Comparison of ENCODE assay signal across 9 cellular contexts in genomic region chr2:47323009-47323821, GRCh38. TPM values are rescaled to one million over a fixed set of nuclear protein-coding genes. Genes with fewer than 3 reads are reported as not detected.
DNase-seq lines count a peak whose midpoint lies in the region; ATAC-seq and TF ChIP-seq lines count a peak whose summit lies in the region.
"Had no signal": no experiment of that assay in that cellular context is flagged by ENCODE, and none has a peak within 500 bp of the region (broad histone marks: within the 10 kb centered on the region; RNA-seq: fewer than 3 reads in every experiment).

No MANE protein-coding gene starts in this region.

- no peak overlapping the region for H3K27ac ChIP-seq in C4-2B
- H3K27ac ChIP-seq in coronary artery = no peak overlapping the region
- peak overlapping the region in 1 of 2 donors; percentile 52 for H3K27ac ChIP-seq in lung (ENCODE audit: low read depth in 1 of 2, low read length in 1 of 2)

- WGBS in lung, 2 donors = 23 to 31% methylated on average over 12 of the region's 12 CpGs

- H3K36me3 ChIP-seq in lung (ENCODE audit: control insufficient read depth in 2 of 2, insufficient read depth in 2 of 2, low read length in 2 of 2) = no peaks in the 10 kb centered on the region

- H3K4me1 ChIP-seq in lung (ENCODE audit: control insufficient read depth in 2 of 2, insufficient read depth in 2 of 2, low read length in 2 of 2) = peaks cover 0 to 4% of the 10 kb centered on the region in 2 donors

- no peaks in the 10 kb centered on the region for H3K27me3 ChIP-seq in lung (ENCODE audit: control insufficient read depth, insufficient read depth)

- H3K4me3 ChIP-seq in coronary artery (no peak overlapping the region), lung (no peak overlapping the region)

- ATAC-seq in HG03432 (IDR thresholded peaks at IDR 0.05; ENCODE audit: unreplicated experiment) (peak; percentile 83), lung (ENCODE audit: insufficient read depth, low FRiP score) (peak; percentile 96)

- TF ChIP-seq CTCF in C4-2B (conservative IDR thresholded peaks at IDR 0.05) (peak; percentile 83), coronary artery (IDR thresholded peaks at IDR 0.05) (peak; percentile 91), lung (IDR thresholded peaks at IDR 0.05; ENCODE audit: control extremely low read depth, extremely low read depth) (peak; percentile 99)

- DNase-seq in GM19240 (ENCODE audit: insufficient read length, low spot score) = peak; percentile 71
- peak; percentile 65 to 86 for DNase-seq in NCI-H526 (lab: John Stamatoyannopoulos, UW)
- DNase-seq in activated CD4-positive, alpha-beta T cell treated with anti-CD3 and anti-CD28 coated beads for 48 hours = peak; percentile 78
- peak; percentile 84 for DNase-seq in coronary artery (ENCODE audit: low spot score)
- peak; percentile 82 for DNase-seq in lung (ENCODE audit: low spot score)
- DNase-seq in stimulated activated CD8-positive, alpha-beta memory T cell treated with anti-CD3 and anti-CD28 coated beads, Interleukin-12 subunit alpha, Interleukin-12 subunit beta, amount 100 ng/mL, for 4 hours (ENCODE audit: low read depth) = peak; percentile 26

- H3K9me3 ChIP-seq in lung (ENCODE audit: control insufficient read depth in 2 of 2, insufficient read depth in 1 of 2, low read length in 1 of 2) = no peaks in the 10 kb centered on the region

RNA-seq across cellular contexts. Expression of gene EPCAM, which starts 45.9 kb away (rescaled TPM):
- 100 to 1,000 TPM; 127 to 216 TPM for total RNA-seq in lung
- 100 to 1,000 TPM in 1 of 2 donors, 10 to 100 TPM in 1; 99.2 to 150 TPM for polyA plus RNA-seq in lung
- polyA plus RNA-seq: IgD-negative memory B cell had no signal

Comparison
In these comparisons a context has a peak if more than half of its experiments do, and no peak if none do; other contexts are left out.
1. DNase-seq: peak in every context shown above with its lines; median percentile 84 in coronary artery; 82 in lung; 78 in activated CD4-positive, alpha-beta T cell treated with anti-CD3 and anti-CD28 coated beads for 48 hours; 76 in NCI-H526; 71 in GM19240; 26 in stimulated activated CD8-positive, alpha-beta memory T cell treated with anti-CD3 and anti-CD28 coated beads, Interleukin-12 subunit alpha, Interleukin-12 subunit beta, amount 100 ng/mL, for 4 hours.